Comparison of ENCODE assay signal across 20 cellular contexts in genomic region chr10:75305675-75306074, GRCh38.
A peak's percentile ranks its signal among the peaks of the same experiment; 100 is the strongest.
DNase-seq lines count a peak whose midpoint lies in the region; ATAC-seq, FAIRE-seq and TF ChIP-seq lines count a peak whose summit lies in the region.
"Had no signal": no experiment of that assay in that cellular context is flagged by ENCODE, and none has a peak within 500 bp of the region (broad histone marks: within the 10 kb centered on the region; RNA-seq: fewer than 3 reads in every experiment).

No MANE protein-coding gene starts in this region.

- H3K9ac ChIP-seq in astrocyte (ENCODE audit: low read length), result no peak overlapping the region
- H3K9ac ChIP-seq: BLaER1 had no signal

- no peak for TF ChIP-seq CTCF in HEK293 (tag by site-specific recombination; IDR thresholded peaks at IDR 0.05)
- no peak for TF ChIP-seq CTCF in astrocyte (IDR thresholded peaks at IDR 0.05; ENCODE audit: insufficient read depth, low read depth, low read length)

- H3K36me3 Mint-ChIP-seq in astrocyte (ENCODE audit: low read depth, unreplicated experiment), result no peaks in the 10 kb centered on the region
- H3K36me3 Mint-ChIP-seq: CD14-positive monocyte; CD4-positive, CD25-positive, alpha-beta regulatory T cell had no signal

- H3K4me1 Mint-ChIP-seq in astrocyte (ENCODE audit: low read depth, unreplicated experiment), result no peaks in the 10 kb centered on the region
- H3K4me1 Mint-ChIP-seq: CD14-positive monocyte; CD8-positive, alpha-beta memory T cell had no signal

- H3K9me3 Mint-ChIP-seq in astrocyte (ENCODE audit: unreplicated experiment), result peaks cover 23% of the 10 kb centered on the region

- H3K4me3 ChIP-seq in HEK293 (ENCODE audit: low read depth, low read length), result no peak overlapping the region
- no peak overlapping the region for H3K4me3 ChIP-seq in astrocyte (ENCODE audit: insufficient read depth, low read depth, low read length)
- H3K4me3 ChIP-seq: BLaER1 had no signal

- H4K20me1 ChIP-seq in astrocyte (ENCODE audit: insufficient read depth, low read length), result no peaks in the 10 kb centered on the region
- H4K20me1 ChIP-seq: BLaER1 had no signal

- no peak overlapping the region for H2AFZ ChIP-seq in astrocyte (ENCODE audit: low read depth, low read length)

- H3K27ac ChIP-seq in HEK293 (ENCODE audit: extremely low read depth, low read depth, low read length) (no peak overlapping the region), astrocyte (ENCODE audit: low read depth, low read length) (peak overlapping the region; percentile 64)
- H3K27ac ChIP-seq: BLaER1 had no signal

- no peak overlapping the region for H3K27ac Mint-ChIP-seq in astrocyte (ENCODE audit: unreplicated experiment)
- H3K27ac Mint-ChIP-seq: CD14-positive monocyte; CD4-positive, alpha-beta memory T cell; CD4-positive, CD25-positive, alpha-beta regulatory T cell; CD8-positive, alpha-beta memory T cell had no signal

- peak; percentile 83 for FAIRE-seq in H54 (lab: Jason Lieb, UNC)
- FAIRE-seq in astrocyte (lab: Jason Lieb, UNC), result no peak
- FAIRE-seq: D721Med, GM12891 had no signal

- CTCF ChIA-PET in HEK293 (lab: Yijun Ruan, JAX), result no interaction called here

- POLR2A ChIA-PET in HEK293 (lab: Yijun Ruan, JAX), result no interaction called here

- ATAC-seq in GM18868 (IDR thresholded peaks at IDR 0.05; ENCODE audit: unreplicated experiment) (no peak), GM21619 (IDR thresholded peaks at IDR 0.05; ENCODE audit: unreplicated experiment) (no peak)

- no peak overlapping the region for H3K4me3 Mint-ChIP-seq in astrocyte (ENCODE audit: unreplicated experiment)
- H3K4me3 Mint-ChIP-seq: CD14-positive monocyte; CD4-positive, alpha-beta memory T cell; CD4-positive, CD25-positive, alpha-beta regulatory T cell; CD8-positive, alpha-beta memory T cell had no signal

- no peak overlapping the region for H3K4me2 ChIP-seq in astrocyte (ENCODE audit: low read length)
- H3K4me2 ChIP-seq: BLaER1 had no signal

- H3K36me3 ChIP-seq in HEK293 (ENCODE audit: control insufficient read depth in 2 of 2, insufficient read depth in 1 of 2, low read length in 2 of 2), result no peaks in the 10 kb centered on the region
- no peaks in the 10 kb centered on the region for H3K36me3 ChIP-seq in astrocyte (ENCODE audit: insufficient read depth, low read length)
- H3K36me3 ChIP-seq: BE2C, BLaER1 had no signal

- H3K27me3 Mint-ChIP-seq in astrocyte (ENCODE audit: low read depth, unreplicated experiment), result no peaks in the 10 kb centered on the region

- H3K27me3 ChIP-seq in astrocyte (ENCODE audit: insufficient read depth, low read length), result no peaks in the 10 kb centered on the region
- H3K27me3 ChIP-seq: BE2C, BLaER1 had no signal

- no peaks in the 10 kb centered on the region for H3K79me2 ChIP-seq in astrocyte (ENCODE audit: insufficient read depth, low read length)

- no peaks in the 10 kb centered on the region for H3K9me3 ChIP-seq in HEK293 (ENCODE audit: control insufficient read depth, insufficient read depth, low read depth, low read length)
- no peaks in the 10 kb centered on the region for H3K9me3 ChIP-seq in astrocyte (ENCODE audit: insufficient read depth, low read depth, low read length)

- H3K4me1 ChIP-seq in HEK293 (ENCODE audit: control insufficient read depth, insufficient read depth, low read length) (no peaks in the 10 kb centered on the region), astrocyte (ENCODE audit: insufficient read depth, low read length) (peaks cover 3% of the 10 kb centered on the region)
- H3K4me1 ChIP-seq: BE2C, BLaER1, Caco-2 had no signal

- no peak for DNase-seq in H54 (ENCODE audit: insufficient read length, low spot score)
- DNase-seq in astrocyte (ENCODE audit: low read depth), result no peak
- DNase-seq: 8988T; ACHN; BE2C; C1 segment of cervical spinal cord; Caco-2; Calu3; CD4-positive, alpha-beta memory T cell; CD4-positive, CD25-positive, alpha-beta regulatory T cell; CD8-positive, alpha-beta memory T cell; DMS79 treated with DMSO at 0.1 percent for 48 hours; GF-D8 had no signal

- no peak for TF ChIP-seq POLR2A in H54 (IDR thresholded peaks at IDR 0.05; ENCODE audit: low read depth, low read length)

TF ChIP-seq in HEK293, 187 proteins besides CTCF, POLR2A, EP300 and RAD21:
- TF ChIP-seq ZNF114 (tag by site-specific recombination; IDR thresholded peaks at IDR 0.05) (no peak), ZBTB17 (tag by site-specific recombination; IDR thresholded peaks at IDR 0.05) (no peak), ZNF146 (tag by site-specific recombination; IDR thresholded peaks at IDR 0.05) (peak; percentile 82), YY1 (tag by site-specific recombination; IDR thresholded peaks at IDR 0.05) (no peak), ZNF560 (tag by site-specific recombination; IDR thresholded peaks at IDR 0.05; ENCODE audit: borderline replicate concordance) (no peak), ZNF18 (tag by site-specific recombination; IDR thresholded peaks at IDR 0.05) (no peak)
